9 cellular contexts compared by ENCODE assay signal in the genomic region with DNA sequence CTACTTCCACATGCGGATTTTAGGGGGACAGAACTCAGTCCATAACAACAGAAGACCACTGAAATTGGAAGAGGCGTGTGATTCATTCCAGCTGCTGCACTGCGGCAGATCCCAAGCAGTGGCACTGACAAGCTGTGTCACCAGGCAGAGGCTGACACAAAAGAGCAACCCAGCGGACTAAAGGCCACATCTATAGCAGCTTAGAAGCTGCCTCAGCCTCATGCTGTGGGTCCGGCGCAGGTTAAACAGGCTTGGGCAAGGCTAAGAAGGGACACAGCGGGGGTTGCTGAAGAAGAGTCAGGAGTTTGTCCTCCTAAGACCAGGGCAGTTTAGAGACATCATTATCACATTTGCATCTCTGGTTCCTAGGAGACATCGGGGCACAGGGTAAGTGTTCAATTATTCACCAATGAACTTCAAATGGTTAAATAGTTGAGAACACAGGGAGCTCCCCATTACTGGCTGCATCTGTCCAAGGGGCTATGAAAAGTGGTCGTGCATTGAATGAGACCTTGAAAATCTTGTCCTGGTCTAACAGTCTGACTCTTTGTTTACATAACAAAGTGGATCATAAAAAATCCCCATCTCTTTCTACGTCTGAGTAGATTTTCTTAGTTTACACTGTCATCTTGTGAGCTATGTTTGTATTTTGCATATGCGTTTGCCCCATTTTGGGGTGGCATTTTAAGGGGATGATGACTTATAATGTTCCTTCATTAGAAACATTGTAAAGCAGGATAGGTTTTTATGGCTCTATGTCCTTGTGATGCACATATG.
DNase-seq lines count a peak whose midpoint lies in the region; ATAC-seq and TF ChIP-seq lines count a peak whose summit lies in the region.
"Had no signal": no experiment of that assay in that cellular context is flagged by ENCODE, and none has a peak within 500 bp of the region (broad histone marks: within the 10 kb centered on the region; RNA-seq: fewer than 3 reads in every experiment).

No MANE protein-coding gene starts in this region.

- H3K27me3 ChIP-seq in ACC112 (ENCODE audit: insufficient read depth, low read length): no peaks in the 10 kb centered on the region

- H3K4me1 ChIP-seq in ACC112 (ENCODE audit: control insufficient read depth, insufficient read depth, low read length, unreplicated experiment): peaks cover 33% of the 10 kb centered on the region

- no peaks in the 10 kb centered on the region for H3K36me3 ChIP-seq in ACC112 (ENCODE audit: insufficient read depth, low read length)

- ATAC-seq in GM19395 (IDR thresholded peaks at IDR 0.05; ENCODE audit: unreplicated experiment) (peak; percentile 35), GM21526 (IDR thresholded peaks at IDR 0.05; ENCODE audit: low FRiP score, unreplicated experiment) (no peak)

- DNase-seq in RWPE1 (ENCODE audit: low spot score): no peak
- DNase-seq in fibroblast of villous mesenchyme (ENCODE audit: low read depth): peak; percentile 46
- no peak for DNase-seq in NCI-H1092 (lab: John Stamatoyannopoulos, UW)
- no peak for DNase-seq in activated CD8-positive, alpha-beta memory T cell treated with anti-CD3 and anti-CD28 coated beads, Interleukin-2, amount 50 U/mL, for 4 hours
- no peak for DNase-seq in G401 (ENCODE audit: low spot score)
- DNase-seq: COR-L47 had no signal

- H3K79me2 ChIP-seq in ACC112 (ENCODE audit: control insufficient read depth, insufficient read depth, low read length, unreplicated experiment): no peaks in the 10 kb centered on the region

- CTCF ChIA-PET in RWPE1 (lab: Yijun Ruan, JAX): interaction anchor here (1.1 kb wide), 1 partner anchor 377 kb away, joined by 4 read pairs; no protein-coding TSS in a partner anchor

- H3K27ac ChIP-seq in ACC112 (ENCODE audit: low read depth, low read length): peak overlapping the region; percentile 34
- peak overlapping the region; percentile 79 for H3K27ac ChIP-seq in RWPE1

- no peak overlapping the region for H2AFZ ChIP-seq in ACC112 (ENCODE audit: low read length, unreplicated experiment)

- in situ Hi-C loops in G401 (cut with HindIII; ENCODE audit: low sequenced_read_pairs): no loop called here

- POLR2A ChIA-PET in RWPE1 (lab: Yijun Ruan, JAX; ENCODE audit: low non-redundant PET): no interaction called here

- TF ChIP-seq CTCF in RWPE1 (conservative IDR thresholded peaks at IDR 0.05; ENCODE audit: low read depth) (no peak), fibroblast of villous mesenchyme (IDR thresholded peaks at IDR 0.05; ENCODE audit: insufficient read depth, low read depth, low read length) (no peak)

- H3K4me3 ChIP-seq in ACC112 (ENCODE audit: low read depth, low read length): no peak overlapping the region; the same call in 1 of the 2 replicates
- no peak overlapping the region for H3K4me3 ChIP-seq in fibroblast of villous mesenchyme (ENCODE audit: low read depth, low read length)
